17 cellular contexts compared by ENCODE assay signal in genomic region chr17:11238710-11239109, GRCh38.
"Had no signal": no experiment of that assay in that cellular context is flagged by ENCODE, and none has a peak within 500 bp of the region (broad histone marks: within the 10 kb centered on the region; RNA-seq: fewer than 3 reads in every experiment).

No MANE protein-coding gene starts in this region.

- ATAC-seq: activated CD8-positive, alpha-beta T cell treated with anti-CD3 and anti-CD28 coated beads, Interleukin-2, amount 10 ng/mL, durations not matched to agents 7 days and 5 days; activated naive CD4-positive, alpha-beta T cell treated with anti-CD3 and anti-CD28 coated beads, Interleukin-2, amount 50 U/mL, for 72 hours; activated T-cell treated with anti-CD3 and anti-CD28 coated beads, Interleukin-2, amount 50 U/mL, for 72 hours; left colon; stimulated activated memory B cell treated with anti-CD40 and anti-IgM and Interleukin-4, amounts not matched to agents 10 μg/mL and 1 μg/mL and 100 μg/mL, for 72 hours had no signal

- H3K27ac ChIP-seq: esophagus muscularis mucosa, neutrophil, parathyroid adenoma, vagina had no signal

- H3K79me2 ChIP-seq: parathyroid adenoma had no signal

- H3K4me3 ChIP-seq: vagina had no signal

- H2AFZ ChIP-seq: parathyroid adenoma had no signal

- H3K36me3 ChIP-seq: esophagus muscularis mucosa, neutrophil, vagina had no signal

- DNase-seq: activated CD4-positive, alpha-beta T cell treated with anti-CD3 and anti-CD28 coated beads, Interleukin-2, amount 10 ng/mL, durations not matched to agents 24 days and 14 days; activated CD8-positive, alpha-beta memory T cell treated with anti-CD3 and anti-CD28 coated beads, Interleukin-2, amount 50 U/mL, for 48 hours; activated CD8-positive, alpha-beta T cell treated with anti-CD3 and anti-CD28 coated beads, Interleukin-2, amount 10 ng/mL, durations not matched to agents 7 days and 5 days; activated gamma-delta T cell; activated T-cell treated with anti-CD3 and anti-CD28 coated beads, Interleukin-2, amount 50 U/mL, for 72 hours; caudate nucleus; hippocampal formation; left colon; naive B cell; stimulated activated CD4-positive, alpha-beta T cell treated with anti-CD3 and anti-CD28 coated beads, Interleukin-2, amount 100 ng/mL, for 48 hours; T-helper 1 cell had no signal

- H3K9me3 ChIP-seq: neutrophil, vagina had no signal

- H3K4me1 ChIP-seq: parathyroid adenoma had no signal

- H3K27me3 ChIP-seq: vagina had no signal

- H3K9ac ChIP-seq: parathyroid adenoma had no signal
